Comparison of ENCODE assay signal across 8 cellular contexts in the genomic region with DNA sequence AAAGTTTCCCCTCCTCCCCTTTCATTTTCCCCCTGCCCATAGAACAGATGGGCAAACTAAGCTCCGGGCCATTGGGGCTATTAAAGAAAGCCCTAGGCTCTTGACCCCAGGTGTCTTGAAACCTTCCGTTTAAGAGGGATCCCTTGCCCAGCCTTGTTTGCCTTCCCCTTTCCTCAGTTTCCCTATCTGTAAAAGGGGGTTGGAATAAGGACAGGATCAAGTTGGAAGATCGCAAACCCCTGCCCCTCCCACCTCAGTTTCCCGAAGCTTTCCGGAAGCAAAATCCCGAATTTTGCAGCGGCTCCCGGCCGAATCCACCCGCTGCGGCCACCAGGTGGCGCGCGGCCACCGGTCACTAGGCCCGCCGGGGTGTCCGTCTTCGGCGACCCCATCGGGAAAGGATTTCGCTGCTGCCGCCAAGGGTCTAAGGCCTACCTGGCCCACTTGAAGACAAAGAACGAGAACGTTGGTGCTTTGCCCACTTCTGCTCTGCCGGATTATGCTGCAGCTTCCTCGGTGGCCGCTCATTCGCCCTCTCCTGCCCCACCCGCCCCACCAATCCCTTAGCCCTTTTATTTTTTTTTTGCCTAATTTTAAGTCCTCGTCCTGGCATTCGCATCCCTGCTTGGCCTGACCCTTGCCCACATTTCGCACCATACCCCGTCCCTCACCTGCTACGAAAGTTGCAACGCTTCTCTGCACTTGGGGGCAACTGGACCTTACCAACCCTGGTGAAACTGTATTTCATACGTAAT. TPM values are rescaled to one million over a fixed set of nuclear protein-coding genes. Genes with fewer than 3 reads are reported as not detected.
DNase-seq lines count a peak whose midpoint lies in the region; ATAC-seq, FAIRE-seq and TF ChIP-seq lines count a peak whose summit lies in the region.

No MANE protein-coding gene starts in this region.

- peaks cover 42% of the 10 kb centered on the region for H3K27me3 ChIP-seq in CD4-positive, alpha-beta memory T cell (ENCODE audit: insufficient read depth, low read length)
- H3K27me3 ChIP-seq in Panc1 (ENCODE audit: control insufficient read depth, insufficient read depth, low read length) (no peaks in the 10 kb centered on the region), astrocyte (ENCODE audit: insufficient read depth, low read length) (peaks cover 33% of the 10 kb centered on the region), parathyroid adenoma (ENCODE audit: control insufficient read depth, insufficient read depth, low read length) (no peaks in the 10 kb centered on the region)

- BruUV-seq in Panc1 (replicated peaks; lab: Mats Ljungman, UMichigan): TSS peak; percentile 91

- peaks cover 22% of the 10 kb centered on the region for H4K20me1 ChIP-seq in astrocyte (ENCODE audit: insufficient read depth, low read length)

- no peak for FAIRE-seq in astrocyte (lab: Jason Lieb, UNC)

- H3K36me3 Mint-ChIP-seq in CD4-positive, alpha-beta memory T cell: peaks cover 0 to 5% of the 10 kb centered on the region in 2 donors
- H3K36me3 Mint-ChIP-seq in astrocyte (ENCODE audit: low read depth, unreplicated experiment): no peaks in the 10 kb centered on the region

- H3K4me3 ChIP-seq in CD4-positive, alpha-beta memory T cell (ENCODE audit: low read length in 2 of 2): peak overlapping the region; percentile 50 to 66
- peak overlapping the region; percentile 61 for H3K4me3 ChIP-seq in HFF-Myc (replicated peaks; ENCODE audit: low read depth, low read length)
- H3K4me3 ChIP-seq in Panc1 (ENCODE audit: low read depth in 2 of 2, low read length in 2 of 2): peak overlapping the region; percentile 70 to 74
- peak overlapping the region; percentile 61 for H3K4me3 ChIP-seq in astrocyte (ENCODE audit: insufficient read depth, low read depth, low read length)
- H3K4me3 ChIP-seq in parathyroid adenoma (ENCODE audit: low read depth, low read length): peak overlapping the region; percentile 76

- H3K36me3 ChIP-seq in CD4-positive, alpha-beta memory T cell (ENCODE audit: insufficient read depth, low read length): no peaks in the 10 kb centered on the region
- H3K36me3 ChIP-seq in Panc1 (ENCODE audit: control insufficient read depth, insufficient read depth, low read length): no peaks in the 10 kb centered on the region; the same call in 1 of the 2 replicates
- no peaks in the 10 kb centered on the region for H3K36me3 ChIP-seq in astrocyte (ENCODE audit: insufficient read depth, low read length)
- H3K36me3 ChIP-seq in parathyroid adenoma (ENCODE audit: control insufficient read depth, insufficient read depth, low read length): no peaks in the 10 kb centered on the region

- POLR2A ChIA-PET in CD4-positive, alpha-beta memory T cell (lab: Charles Lee; ENCODE audit: partially characterized antibody): interaction anchor here (1.0 to 2.8 kb wide), 7 partner anchors 68 to 169 kb away, joined by 3 to 22 read pairs (median 5); a partner anchor contains a TSS
- POLR2A ChIA-PET in Panc1 (lab: Charles Lee): interaction anchor here (0.7 to 0.9 kb wide), 2 partner anchors 80 to 91 kb away, joined by 4 to 18 read pairs; no protein-coding TSS in a partner anchor

- peak; percentile 29 for ATAC-seq in Panc1
- ATAC-seq in left ventricle myocardium superior: peak; percentile 39
- ATAC-seq in GM19395 (IDR thresholded peaks at IDR 0.05; ENCODE audit: unreplicated experiment): no peak
- no peak for ATAC-seq in GM18870 (IDR thresholded peaks at IDR 0.05; ENCODE audit: unreplicated experiment)

- DNase-seq in CD4-positive, alpha-beta memory T cell: peak in 2 of 5 donors; percentile 15 to 35
- no peak for DNase-seq in HFF-Myc (ENCODE audit: extremely low read depth, low read depth)
- peak; percentile 57 for DNase-seq in Panc1 (ENCODE audit: low read depth, low spot score)
- peak; percentile 55 for DNase-seq in astrocyte (ENCODE audit: low read depth)
- DNase-seq in left ventricle myocardium superior: peak; percentile 84

- peak overlapping the region; percentile 79 for H2AFZ ChIP-seq in astrocyte (ENCODE audit: low read depth, low read length)
- peak overlapping the region; percentile 79 for H2AFZ ChIP-seq in parathyroid adenoma

- intact Hi-C loops in CD4-positive, alpha-beta memory T cell (cut with micrococcal nuclease): loop anchor here (1.0 to 5.0 kb wide), 7 partner anchors 89 to 490 kb away; a partner anchor contains a TSS
- intact Hi-C loops in Panc1 (cut with micrococcal nuclease; ENCODE audit: unreplicated experiment) (loop anchor here (1.0 kb wide), 1 partner anchor 81 kb away; a partner anchor contains a TSS), left ventricle myocardium superior (cut with micrococcal nuclease) (loop anchor here (5.0 to 10.0 kb wide), 2 partner anchors 80 to 373 kb away; a partner anchor contains a TSS)

- TF ChIP-seq CTCF in HFF-Myc (IDR thresholded peaks at IDR 0.05; ENCODE audit: low read depth, low read length, missing control alignments): peak; percentile 74
- peak; percentile 94 for TF ChIP-seq CTCF in Panc1 (IDR thresholded peaks at IDR 0.05)
- peak; percentile 75 for TF ChIP-seq CTCF in astrocyte (IDR thresholded peaks at IDR 0.05; ENCODE audit: insufficient read depth, low read depth, low read length)
- peak; percentile 87 for TF ChIP-seq CTCF in parathyroid adenoma (IDR thresholded peaks at IDR 0.05)

- peaks cover 0 to 4% (median 0%) of the 10 kb centered on the region in 8 donors for H3K9me3 Mint-ChIP-seq in CD4-positive, alpha-beta memory T cell
- no peaks in the 10 kb centered on the region for H3K9me3 Mint-ChIP-seq in astrocyte (ENCODE audit: unreplicated experiment)

- no peak overlapping the region for H3K27ac ChIP-seq in CD4-positive, alpha-beta memory T cell (ENCODE audit: low read depth, low read length)
- H3K27ac ChIP-seq in Panc1 (ENCODE audit: low read length) (peak overlapping the region; percentile 90), astrocyte (ENCODE audit: low read depth, low read length) (no peak overlapping the region), parathyroid adenoma (peak overlapping the region; percentile 70)

- no peaks in the 10 kb centered on the region for H3K79me2 ChIP-seq in astrocyte (ENCODE audit: insufficient read depth, low read length)
- H3K79me2 ChIP-seq in parathyroid adenoma: no peaks in the 10 kb centered on the region

- peaks cover 47 to 51% of the 10 kb centered on the region in 2 donors for H3K27me3 Mint-ChIP-seq in CD4-positive, alpha-beta memory T cell
- no peaks in the 10 kb centered on the region for H3K27me3 Mint-ChIP-seq in astrocyte (ENCODE audit: low read depth, unreplicated experiment)

- peaks cover 24 to 58% (median 39%) of the 10 kb centered on the region in 4 donors for H3K4me1 Mint-ChIP-seq in CD4-positive, alpha-beta memory T cell
- H3K4me1 Mint-ChIP-seq in astrocyte (ENCODE audit: low read depth, unreplicated experiment): peaks cover 23% of the 10 kb centered on the region

- H3K4me2 ChIP-seq in astrocyte (ENCODE audit: low read length) (peak overlapping the region; percentile 85), parathyroid adenoma (ENCODE audit: low read length) (peak overlapping the region; percentile 90)

- H3K27ac Mint-ChIP-seq in CD4-positive, alpha-beta memory T cell: peak overlapping the region in 5 of 7 donors; percentile 25 to 95 (median 95)
- peak overlapping the region; percentile 92 for H3K27ac Mint-ChIP-seq in astrocyte (ENCODE audit: unreplicated experiment)

- peak overlapping the region; percentile 79 for H3K9ac ChIP-seq in astrocyte (ENCODE audit: low read length)
- H3K9ac ChIP-seq in parathyroid adenoma: no peak overlapping the region

- no peaks in the 10 kb centered on the region for H3K9me3 ChIP-seq in CD4-positive, alpha-beta memory T cell (ENCODE audit: control insufficient read depth in 1 of 2, low read length in 2 of 2)
- H3K9me3 ChIP-seq in Panc1 (ENCODE audit: control insufficient read depth, insufficient read depth, low read depth, low read length) (no peaks in the 10 kb centered on the region), astrocyte (ENCODE audit: insufficient read depth, low read depth, low read length) (no peaks in the 10 kb centered on the region), parathyroid adenoma (ENCODE audit: control insufficient read depth, low read length) (no peaks in the 10 kb centered on the region)

- H3K4me3 Mint-ChIP-seq in CD4-positive, alpha-beta memory T cell: peak overlapping the region; percentile 89 to 98 (median 91)
- H3K4me3 Mint-ChIP-seq in astrocyte (ENCODE audit: unreplicated experiment): peak overlapping the region; percentile 89

- H3K4me1 ChIP-seq in CD4-positive, alpha-beta memory T cell (ENCODE audit: insufficient read depth, low read length): peaks cover 31% of the 10 kb centered on the region
- H3K4me1 ChIP-seq in Panc1 (ENCODE audit: control insufficient read depth, insufficient read depth, low read length): peaks cover 17% of the 10 kb centered on the region
- H3K4me1 ChIP-seq in astrocyte (ENCODE audit: insufficient read depth, low read length): peaks cover 13% of the 10 kb centered on the region
- H3K4me1 ChIP-seq in parathyroid adenoma: no peaks in the 10 kb centered on the region

- CTCF ChIA-PET in CD4-positive, alpha-beta memory T cell (lab: Charles Lee; ENCODE audit: partially characterized antibody): interaction anchor here (0.9 to 12.2 kb wide), 15 partner anchors 7 to 935 kb away, joined by 3 to 230 read pairs (median 4); a partner anchor contains a TSS
- CTCF ChIA-PET in Panc1 (lab: Charles Lee): interaction anchor here (0.6 to 7.6 kb wide), 4 partner anchors 18 to 96 kb away, joined by 3 to 134 read pairs (median 4); a partner anchor contains a TSS

- in situ Hi-C loops in Panc1 (cut with HindIII; ENCODE audit: low pct_unique_long_range_greater_than_20kb, low sequenced_read_pairs): no loop called here

RNA-seq across cellular contexts. Expression of a gene that starts 0.9 kb away (rescaled TPM):
- under 1 TPM in 1 of 2 experiments, not detected in 1; 0.06 TPM for total RNA-seq in CD4-positive, alpha-beta memory T cell
- polyA plus RNA-seq in CD4-positive, alpha-beta memory T cell: not detected
- total RNA-seq in Panc1 (2021; ENCODE audit: unreplicated experiment) (7.6 TPM), astrocyte (14.5 and 20.8 TPM in 2 replicates), left ventricle myocardium superior (1.9 TPM)
- polyA plus RNA-seq in Panc1 (2012; ENCODE audit: insufficient read length): 2.5 TPM

RNA-seq across cellular contexts. Expression of a gene that starts 4.9 kb away (rescaled TPM):
- not detected for total RNA-seq in CD4-positive, alpha-beta memory T cell
- not detected for polyA plus RNA-seq in CD4-positive, alpha-beta memory T cell
- 44.5 TPM for total RNA-seq in Panc1 (2021; ENCODE audit: unreplicated experiment)
- polyA plus RNA-seq in Panc1 (2012; ENCODE audit: insufficient read length): 34.5 TPM
- total RNA-seq in astrocyte: 148 and 179 TPM in 2 replicates
- total RNA-seq in left ventricle myocardium superior: 38.0 TPM

Comparison
In these comparisons a context has a peak if more than half of its experiments do, and no peak if none do; other contexts are left out.
1. H3K27ac ChIP-seq: peak in Panc1 (single experiment) and parathyroid adenoma (single experiment); none in CD4-positive, alpha-beta memory T cell (single experiment) and astrocyte (single experiment).
2. ATAC-seq: peak in Panc1 (single experiment) and left ventricle myocardium superior (single experiment); none in GM19395 (single experiment) and GM18870 (single experiment).
3. RNA of a gene that starts 4.9 kb away (total RNA-seq): 148 to 179 TPM in astrocyte, 44.5 TPM in Panc1 (single experiment) and 38.0 TPM in left ventricle myocardium superior (single experiment); not detected in CD4-positive, alpha-beta memory T cell; every median in the first group is over 10 times any median in the second.
4. Peak in every context shown above with its lines, with median percentiles within 50 percentile points of each other: H3K4me3 ChIP-seq and CTCF ChIP-seq.